17 cellular contexts compared by ENCODE assay signal in genomic region chr18:79684283-79684631, GRCh38. TPM values are rescaled to one million over a fixed set of nuclear protein-coding genes. Genes with fewer than 3 reads are reported as not detected.
A peak's percentile ranks its signal among the peaks of the same experiment; 100 is the strongest.
DNase-seq lines count a peak whose midpoint lies in the region; TF ChIP-seq lines count a peak whose summit lies in the region.
"Had no signal": no experiment of that assay in that cellular context is flagged by ENCODE, and none has a peak within 500 bp of the region (broad histone marks: within the 10 kb centered on the region; RNA-seq: fewer than 3 reads in every experiment).

No MANE protein-coding gene starts in this region.

- TF ChIP-seq CTCF in OCI-LY1 (IDR thresholded peaks at IDR 0.05; ENCODE audit: low read length) (no peak), endodermal cell (conservative IDR thresholded peaks at IDR 0.05) (no peak)

- H3K9ac ChIP-seq in BLaER1 (no peak overlapping the region), OCI-LY1 (ENCODE audit: low read length) (peak overlapping the region; percentile 59; the same call in 1 of the 2 replicates), endodermal cell (ENCODE audit: extremely low read depth, low read length, poor library complexity, severe bottlenecking) (no peak overlapping the region)

- peak overlapping the region; percentile 61 for H3K27ac Mint-ChIP-seq in activated CD4-positive, alpha-beta T cell treated with anti-CD3 and anti-CD28 coated beads, Interleukin-2, amount 10 ng/mL, durations not matched to agents 24 days and 14 days
- no peak overlapping the region for H3K27ac Mint-ChIP-seq in endodermal cell

- H3K9me2 ChIP-seq in OCI-LY1 (ENCODE audit: low read depth, low read length), result no peaks in the 10 kb centered on the region

- H3K4me3 ChIP-seq in BLaER1 (no peak overlapping the region), OCI-LY1 (ENCODE audit: low read depth, low read length, poor library complexity, severe bottlenecking) (peak overlapping the region; percentile 39), endodermal cell (ENCODE audit: low read length) (no peak overlapping the region)
- H3K4me3 ChIP-seq: gastroesophageal sphincter, pancreas, transverse colon had no signal

- H3K27me3 ChIP-seq in BLaER1, result no peaks in the 10 kb centered on the region
- H3K27me3 ChIP-seq in OCI-LY1 (ENCODE audit: insufficient read depth, low read length), result no peaks in the 10 kb centered on the region
- no peaks in the 10 kb centered on the region for H3K27me3 ChIP-seq in endodermal cell (ENCODE audit: control insufficient read depth, insufficient read depth, low read length, poor library complexity, severe bottlenecking)
- H3K27me3 ChIP-seq: gastroesophageal sphincter, pancreas, transverse colon had no signal

- no peaks in the 10 kb centered on the region for H3F3A ChIP-seq in OCI-LY1 (ENCODE audit: insufficient read depth, low read length)

- H3K27me3 Mint-ChIP-seq in activated CD4-positive, alpha-beta T cell treated with anti-CD3 and anti-CD28 coated beads, Interleukin-2, amount 10 ng/mL, durations not matched to agents 24 days and 14 days, result peaks cover 3% of the 10 kb centered on the region
- no peaks in the 10 kb centered on the region for H3K27me3 Mint-ChIP-seq in endodermal cell (ENCODE audit: insufficient read depth)
- H3K27me3 Mint-ChIP-seq: IgD-negative memory B cell had no signal

- H3K9me3 ChIP-seq in BLaER1 (no peaks in the 10 kb centered on the region), OCI-LY1 (ENCODE audit: low read length) (no peaks in the 10 kb centered on the region), endodermal cell (ENCODE audit: control insufficient read depth, low read length) (no peaks in the 10 kb centered on the region)
- H3K9me3 ChIP-seq: gastroesophageal sphincter, pancreas, transverse colon had no signal

- no peaks in the 10 kb centered on the region for H3K9me3 Mint-ChIP-seq in activated CD4-positive, alpha-beta T cell treated with anti-CD3 and anti-CD28 coated beads, Interleukin-2, amount 10 ng/mL, durations not matched to agents 24 days and 14 days
- H3K9me3 Mint-ChIP-seq in endodermal cell, result no peaks in the 10 kb centered on the region
- H3K9me3 Mint-ChIP-seq: IgD-negative memory B cell had no signal

- H3K4me1 Mint-ChIP-seq in activated CD4-positive, alpha-beta T cell treated with anti-CD3 and anti-CD28 coated beads, Interleukin-2, amount 10 ng/mL, durations not matched to agents 24 days and 14 days, result peaks cover 62% of the 10 kb centered on the region
- H3K4me1 Mint-ChIP-seq in endodermal cell, result peaks cover 41% of the 10 kb centered on the region

- peaks cover 95% of the 10 kb centered on the region for H4K20me1 ChIP-seq in BLaER1
- no peaks in the 10 kb centered on the region for H4K20me1 ChIP-seq in OCI-LY1 (ENCODE audit: insufficient read depth, low read length)

- DNase-seq in activated CD4-positive, alpha-beta T cell treated with anti-CD3 and anti-CD28 coated beads, Interleukin-2, amount 10 ng/mL, durations not matched to agents 24 days and 14 days, result peak; percentile 70
- DNase-seq in activated CD4-positive, alpha-beta T cell treated with anti-CD3 and anti-CD28 coated beads for 4 hours, result no peak
- DNase-seq in endodermal cell, result peak; percentile 30
- DNase-seq in NCI-H345 (lab: John Stamatoyannopoulos, UW), result no peak
- DNase-seq in retina, result no peak
- DNase-seq in activated CD4-positive, CD25-positive, alpha-beta regulatory T cell (lab: John Stamatoyannopoulos, UW), result no peak
- DNase-seq: dermis blood vessel endothelial cell, NCI-H1930, NCI-H510A treated with DMSO at 0.1 percent for 48 hours, pancreas, SIG-M5, transverse colon had no signal

- H3K36me3 ChIP-seq in BLaER1 (peaks cover 45% of the 10 kb centered on the region), OCI-LY1 (ENCODE audit: insufficient read depth, low read length) (peaks cover 5% of the 10 kb centered on the region; the same call in 1 of the 2 replicates), endodermal cell (ENCODE audit: control insufficient read depth, insufficient read depth, low read length) (peaks cover 10% of the 10 kb centered on the region)
- H3K36me3 ChIP-seq: pancreas, transverse colon had no signal

- H3K36me3 Mint-ChIP-seq in activated CD4-positive, alpha-beta T cell treated with anti-CD3 and anti-CD28 coated beads, Interleukin-2, amount 10 ng/mL, durations not matched to agents 24 days and 14 days (ENCODE audit: low read depth), result peaks cover 25% of the 10 kb centered on the region
- H3K36me3 Mint-ChIP-seq in endodermal cell (ENCODE audit: low read depth), result peaks cover 11% of the 10 kb centered on the region
- H3K36me3 Mint-ChIP-seq: IgD-negative memory B cell had no signal

- intact Hi-C loops in activated CD4-positive, alpha-beta T cell treated with anti-CD3 and anti-CD28 coated beads, Interleukin-2, amount 10 ng/mL, durations not matched to agents 24 days and 14 days (cut with micrococcal nuclease), result no loop called here

- H3K4me2 ChIP-seq in BLaER1 (peak overlapping the region; percentile 22; the same call in 1 of the 2 replicates), OCI-LY1 (ENCODE audit: low read length) (peak overlapping the region; percentile 98)

- peaks cover 45% of the 10 kb centered on the region for H3K79me2 ChIP-seq in OCI-LY1 (ENCODE audit: insufficient read depth, low read length)

- H3K4me1 ChIP-seq in BLaER1 (peaks cover 36% of the 10 kb centered on the region), OCI-LY1 (ENCODE audit: insufficient read depth, low read length, severe bottlenecking) (peaks cover 52% of the 10 kb centered on the region), endodermal cell (ENCODE audit: control insufficient read depth, insufficient read depth, low read length) (peaks cover 24% of the 10 kb centered on the region)

- no peak overlapping the region for H3K27ac ChIP-seq in BLaER1
- peak overlapping the region; percentile 84 for H3K27ac ChIP-seq in OCI-LY1 (ENCODE audit: low read depth, low read length, poor library complexity, severe bottlenecking)
- no peak overlapping the region for H3K27ac ChIP-seq in endodermal cell (ENCODE audit: low read depth, low read length)
- H3K27ac ChIP-seq: C4-2B, gastroesophageal sphincter, pancreas, transverse colon had no signal

- no peak overlapping the region for H2AFZ ChIP-seq in OCI-LY1 (ENCODE audit: low read length)

- 90 to 94% methylated on average over 6 to 10 of the region's 10 CpGs for WGBS in endodermal cell (ENCODE audit: insufficient coverage in 1 of 2, insufficient read length in 1 of 2), 2 experiments

- peak overlapping the region; percentile 93 for H3K4me3 Mint-ChIP-seq in activated CD4-positive, alpha-beta T cell treated with anti-CD3 and anti-CD28 coated beads, Interleukin-2, amount 10 ng/mL, durations not matched to agents 24 days and 14 days
- H3K4me3 Mint-ChIP-seq in endodermal cell, result no peak overlapping the region

RNA-seq across cellular contexts. Expression of gene CTDP1, which starts 4.7 kb away (rescaled TPM):
- total RNA-seq in activated CD4-positive, alpha-beta T cell treated with anti-CD3 and anti-CD28 coated beads, Interleukin-2, amount 10 ng/mL, durations not matched to agents 24 days and 14 days, result 41.2 and 45.5 TPM in 2 replicates
- total RNA-seq in endodermal cell, result 10 to 100 TPM; 29.8 to 35.6 TPM
- polyA plus RNA-seq in endodermal cell (2013, experiment 1 of 2), result 21.1 TPM
- polyA plus RNA-seq in endodermal cell (2013, experiment 2 of 2), result 18.8 TPM

Comparison
In these comparisons a context has a peak if more than half of its experiments do, and no peak if none do; other contexts are left out.
1. DNase-seq: peak in activated CD4-positive, alpha-beta T cell treated with anti-CD3 and anti-CD28 coated beads, Interleukin-2, amount 10 ng/mL, durations not matched to agents 24 days and 14 days (single experiment) and endodermal cell (single experiment); none in activated CD4-positive, alpha-beta T cell treated with anti-CD3 and anti-CD28 coated beads for 4 hours (0 of 2), NCI-H345 (single experiment), retina (single experiment) and activated CD4-positive, CD25-positive, alpha-beta regulatory T cell (0 of 4).